8 cellular contexts compared by ENCODE assay signal in the genomic region with DNA sequence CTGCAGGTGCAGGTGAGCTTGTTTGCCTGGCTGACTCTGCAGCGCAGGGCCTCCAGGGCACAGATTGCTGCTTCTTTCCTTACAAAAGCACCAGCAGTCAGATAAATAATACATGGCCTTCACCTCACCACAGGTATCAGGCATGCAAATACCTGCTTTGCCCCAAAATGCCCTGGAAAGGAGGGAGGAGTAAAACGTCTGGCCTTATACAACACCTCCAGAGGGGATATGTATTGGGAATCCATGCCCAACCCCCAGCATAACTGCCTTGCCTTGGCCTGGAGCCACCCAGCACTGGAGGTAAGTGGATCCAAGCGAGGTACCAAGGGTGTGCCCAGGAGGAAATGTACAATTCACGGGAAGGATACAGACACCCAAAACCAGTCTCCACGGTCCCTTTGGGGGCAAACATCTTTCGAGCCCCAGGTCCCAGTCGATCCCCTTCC.
DNase-seq lines count a peak whose midpoint lies in the region; ATAC-seq and TF ChIP-seq lines count a peak whose summit lies in the region.

No MANE protein-coding gene starts in this region.

- DNase-seq in EH (ENCODE audit: low read depth) = peak; percentile 25
- peak; percentile 41 for DNase-seq in iPS-NIHi7 (ENCODE audit: extremely low spot score)
- no peak for DNase-seq in stimulated activated naive CD8-positive, alpha-beta T cell treated with anti-CD3 and anti-CD28 coated beads, Interleukin-15, amount 100 ng/mL, for 72 hours
- DNase-seq in AG08396 (ENCODE audit: low spot score) = no peak
- no peak for DNase-seq in NCI-H1048 (lab: John Stamatoyannopoulos, UW)
- no peak for DNase-seq in KBM-7

- H3K9me3 ChIP-seq in Loucy (ENCODE audit: insufficient read depth, low read depth, low read length) = no peaks in the 10 kb centered on the region

- no peaks in the 10 kb centered on the region for H3K27me3 ChIP-seq in Loucy (ENCODE audit: insufficient read depth, low read length, poor library complexity, severe bottlenecking)

- in situ Hi-C loops in KBM-7 (cut with MboI; ENCODE audit: low pct_unique_long_range_greater_than_20kb, low sequenced_read_pairs) = no loop called here

- H2AFZ ChIP-seq in Loucy (ENCODE audit: low read length) = peak overlapping the region; percentile 67; the same call in 1 of the 2 replicates

- peak overlapping the region; percentile 86 for H3K9ac ChIP-seq in Loucy (ENCODE audit: low read depth, low read length, poor library complexity, severe bottlenecking)

- H3K27me3 Mint-ChIP-seq in stimulated activated naive CD8-positive, alpha-beta T cell treated with anti-CD3 and anti-CD28 coated beads, Interleukin-15, amount 100 ng/mL, for 72 hours = peaks cover 2% of the 10 kb centered on the region

- TF ChIP-seq CTCF in Loucy (conservative IDR thresholded peaks at IDR 0.05; ENCODE audit: low read length) = no peak

- H3K4me3 Mint-ChIP-seq in stimulated activated naive CD8-positive, alpha-beta T cell treated with anti-CD3 and anti-CD28 coated beads, Interleukin-15, amount 100 ng/mL, for 72 hours = peak overlapping the region; percentile 83 to 87

- ATAC-seq in stimulated activated naive CD8-positive, alpha-beta T cell treated with anti-CD3 and anti-CD28 coated beads, Interleukin-15, amount 100 ng/mL, for 72 hours = peak; percentile 6

- peak overlapping the region; percentile 91 for H3K4me3 ChIP-seq in Loucy (ENCODE audit: low read length, poor library complexity, severe bottlenecking)

- H3K9me3 Mint-ChIP-seq in stimulated activated naive CD8-positive, alpha-beta T cell treated with anti-CD3 and anti-CD28 coated beads, Interleukin-15, amount 100 ng/mL, for 72 hours = no peaks in the 10 kb centered on the region

- no peaks in the 10 kb centered on the region for H3K9me2 ChIP-seq in Loucy (replicated peaks; ENCODE audit: low read depth, low read length)

- peaks cover 34% of the 10 kb centered on the region for H3K4me1 ChIP-seq in Loucy (ENCODE audit: insufficient read depth, low read length, poor library complexity, severe bottlenecking)

- H4K20me1 ChIP-seq in Loucy (ENCODE audit: insufficient read depth, low read length, poor library complexity, severe bottlenecking) = peaks cover 5% of the 10 kb centered on the region

- H3K4me1 Mint-ChIP-seq in stimulated activated naive CD8-positive, alpha-beta T cell treated with anti-CD3 and anti-CD28 coated beads, Interleukin-15, amount 100 ng/mL, for 72 hours = peaks cover 59% of the 10 kb centered on the region

- H3K27ac Mint-ChIP-seq in stimulated activated naive CD8-positive, alpha-beta T cell treated with anti-CD3 and anti-CD28 coated beads, Interleukin-15, amount 100 ng/mL, for 72 hours = peak overlapping the region; percentile 16 to 37

- peaks cover 44% of the 10 kb centered on the region; the same call in 1 of the 2 replicates for H3K79me2 ChIP-seq in Loucy (ENCODE audit: insufficient read depth, low read length)

- peak overlapping the region; percentile 87 for H3K4me2 ChIP-seq in Loucy (ENCODE audit: low read depth, low read length, poor library complexity, severe bottlenecking)

- peak overlapping the region; percentile 98 for H3K27ac ChIP-seq in angular gyrus (ENCODE audit: low read depth, low read length)

- no peaks in the 10 kb centered on the region for H3K36me3 ChIP-seq in Loucy (ENCODE audit: insufficient read depth, low read length)

- H3F3A ChIP-seq in Loucy (ENCODE audit: low read depth) = no peaks in the 10 kb centered on the region

Comparison
In these comparisons a context has a peak if more than half of its experiments do, and no peak if none do; other contexts are left out.
1. DNase-seq: peak in EH (single experiment) and iPS-NIHi7 (single experiment); none in stimulated activated naive CD8-positive, alpha-beta T cell treated with anti-CD3 and anti-CD28 coated beads, Interleukin-15, amount 100 ng/mL, for 72 hours (0 of 2), AG08396 (single experiment), NCI-H1048 (single experiment) and KBM-7 (single experiment).